Comparison of ENCODE assay signal across 8 cellular contexts in genomic region chr18:48538531-48539405, GRCh38. TPM values are rescaled to one million over a fixed set of nuclear protein-coding genes. Genes with fewer than 3 reads are reported as not detected.
A peak's percentile ranks its signal among the peaks of the same experiment; 100 is the strongest.
DNase-seq lines count a peak whose midpoint lies in the region; TF ChIP-seq lines count a peak whose summit lies in the region.

CTIF (plus strand) TSS chr18:48539031; CDS start chr18:48619566, 80,535 bp downstream.

- H3K4me1 Mint-ChIP-seq in nephron = peaks cover 29% of the 10 kb centered on the region

- H3K4me3 ChIP-seq in LNCaP clone FGC (ENCODE audit: low read depth, low read length) (peak within 1 kb of the TSS; percentile 68), fibroblast of villous mesenchyme (ENCODE audit: low read depth, low read length) (peak within 1 kb of the TSS; percentile 95)

- H3K27me3 Mint-ChIP-seq in nephron (ENCODE audit: low read depth) = peaks cover 15% of the 10 kb centered on the region

- TF ChIP-seq CTCF in LNCaP clone FGC (IDR thresholded peaks at IDR 0.05; ENCODE audit: control insufficient read depth, extremely low read depth, insufficient read depth) (no peak), fibroblast of villous mesenchyme (IDR thresholded peaks at IDR 0.05; ENCODE audit: insufficient read depth, low read depth, low read length) (no peak), nephron (IDR thresholded peaks at IDR 0.05; ENCODE audit: unreplicated experiment in 3 of 3) (no peak)

- H3K4me3 Mint-ChIP-seq in nephron = peak within 1 kb of the TSS; percentile 94 to 97 (median 95)

- no peaks in the 10 kb centered on the region for H3K36me3 Mint-ChIP-seq in nephron (ENCODE audit: low read depth)

- peak; percentile 98 for DNase-seq in EL
- DNase-seq in GOT3 (lab: John Stamatoyannopoulos, UW) = peak; percentile 61
- peak; percentile 76 for DNase-seq in LNCaP clone FGC (ENCODE audit: low read depth)
- peak; percentile 89 for DNase-seq in RPMI8226
- DNase-seq in activated gamma-delta T cell (lab: John Stamatoyannopoulos, UW) = peak; percentile 18
- peak; percentile 97 for DNase-seq in fibroblast of villous mesenchyme (ENCODE audit: low read depth)
- DNase-seq in stromal cell of bone marrow (ENCODE audit: low read depth) = peak; percentile 96

- H3K9me3 Mint-ChIP-seq in nephron = no peaks in the 10 kb centered on the region

- H3K27ac Mint-ChIP-seq in nephron = peak within 1 kb of the TSS; percentile 80 to 96 (median 90)

RNA-seq across cellular contexts. Expression of gene CTIF, which starts in this region (rescaled TPM):
- 71.5 and 86.4 TPM in 2 replicates for total RNA-seq in fibroblast of villous mesenchyme

Comparison
In these comparisons a context has a peak if more than half of its experiments do, and no peak if none do; other contexts are left out.
1. Peak in every context shown above with its lines: DNase-seq and H3K4me3 ChIP-seq.
2. DNase-seq: peak in every context shown above with its lines; median percentile 98 in EL; 97 in fibroblast of villous mesenchyme; 96 in stromal cell of bone marrow; 89 in RPMI8226; 76 in LNCaP clone FGC; 61 in GOT3; 18 in activated gamma-delta T cell.